ENCODE assay signal across 29 cellular contexts in the genomic region with DNA sequence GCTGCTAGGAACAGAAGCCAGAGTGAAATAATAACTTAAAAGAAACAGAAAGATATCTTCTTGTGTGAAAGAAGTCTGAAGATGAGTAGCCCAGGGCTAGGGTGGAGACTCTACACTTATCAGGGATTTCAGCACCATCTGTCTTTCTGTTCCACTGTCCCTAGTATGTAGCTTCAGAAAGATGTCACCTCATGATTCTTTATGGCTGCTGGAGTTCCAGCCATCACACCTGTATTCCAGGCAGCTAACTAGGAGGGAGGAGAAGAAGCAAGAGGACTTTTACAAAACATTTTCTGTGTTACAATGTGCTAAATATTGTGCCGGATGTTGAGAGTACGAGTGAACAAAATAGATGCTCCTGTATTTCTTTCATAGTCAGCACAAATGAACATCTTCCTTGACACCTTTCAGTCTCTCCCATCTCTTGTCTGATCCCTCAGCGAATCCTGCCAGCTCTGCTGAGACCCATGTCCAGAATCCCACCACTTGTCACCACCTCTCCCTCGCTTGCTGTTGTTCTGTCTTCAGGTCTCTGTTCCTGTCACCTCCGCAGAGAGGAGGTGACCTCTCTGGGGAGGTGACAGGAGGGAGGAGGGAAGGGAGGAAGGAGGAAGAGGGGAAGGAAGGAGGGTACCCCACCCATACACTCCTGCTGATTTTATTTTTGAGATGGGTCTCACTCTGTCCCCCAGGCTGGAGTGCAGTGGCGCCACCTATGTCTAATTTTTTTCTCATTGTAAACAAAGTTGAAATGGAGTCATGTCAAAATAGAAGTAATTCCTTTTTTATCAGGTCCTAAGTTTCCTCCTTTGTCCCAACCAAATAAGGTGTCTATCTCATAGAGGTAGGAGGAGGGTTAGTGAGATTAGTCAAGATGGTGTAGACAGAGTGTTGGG.
A peak's percentile ranks its signal among the peaks of the same experiment; 100 is the strongest.
DNase-seq lines count a peak whose midpoint lies in the region; ATAC-seq, FAIRE-seq and TF ChIP-seq lines count a peak whose summit lies in the region.
"Had no signal": no experiment of that assay in that cellular context is flagged by ENCODE, and none has a peak within 500 bp of the region (broad histone marks: within the 10 kb centered on the region; RNA-seq: fewer than 3 reads in every experiment).

No MANE protein-coding gene starts in this region.

- TF ChIP-seq RAD21 in A549 (conservative IDR thresholded peaks at IDR 0.05 in 1 of 2, IDR thresholded peaks at IDR 0.05 in 1 of 2) = peak in 1 of 2 experiments; percentile 29; a peak in 2 of 5 replicates

- no peaks in the 10 kb centered on the region for H3K9me1 ChIP-seq in keratinocyte (ENCODE audit: control insufficient read depth, extremely low read depth, insufficient read depth, low read length)

- H3K4me3 ChIP-seq in A549 (no peak overlapping the region), keratinocyte (ENCODE audit: control insufficient read depth in 2 of 3, extremely low read depth in 1 of 3, insufficient read depth in 2 of 3, low read depth in 1 of 3, low read length in 3 of 3) (no peak overlapping the region)
- H3K4me3 ChIP-seq: hepatocyte, ovary, SK-N-MC had no signal

- TF ChIP-seq CTCF in A549 (IDR thresholded peaks at IDR 0.05) (0 out of 3 replicates have a peak, but pooled peaks have one; percentile 17), HFFc6 (IDR thresholded peaks at IDR 0.05) (peak; percentile 50), VCaP (conservative IDR thresholded peaks at IDR 0.05) (peak; percentile 20; the same call in 1 of the 2 replicates), keratinocyte (optimal IDR thresholded peaks at IDR 0.05 in 1 of 3, IDR thresholded peaks at IDR 0.05 in 1 of 3, conservative IDR thresholded peaks at IDR 0.05 in 1 of 3; ENCODE audit: extremely low read depth in 1 of 3, insufficient read depth in 2 of 3, low read length in 3 of 3) (peak in 2 of 3 experiments; percentile 11 to 17)

- ATAC-seq in A549 (no peak), HG03571 (IDR thresholded peaks at IDR 0.05; ENCODE audit: unreplicated experiment) (no peak), HG03520 (IDR thresholded peaks at IDR 0.05; ENCODE audit: unreplicated experiment) (no peak)
- ATAC-seq in stimulated activated memory B cell treated with anti-CD40 and anti-IgM and Interleukin-4, amounts not matched to agents 10 μg/mL and 1 μg/mL and 100 μg/mL, for 72 hours = no peak
- ATAC-seq: activated CD4-positive, CD25-positive, alpha-beta regulatory T cell treated with anti-CD3 and anti-CD28 coated beads, Interleukin-2, amount 50 U/mL, for 24 hours; activated T-cell treated with anti-CD3 and anti-CD28 coated beads, Interleukin-2, amount 50 U/mL, for 72 hours; natural killer cell treated with Interleukin-12 subunit alpha and Interleukin-12 subunit beta and Interleukin-15 and Interleukin-18, amount 100 ng/mL, for 72 hours; stimulated activated naive B cell treated with anti-CD40 and anti-IgM and Interleukin-4, amounts not matched to agents 10 μg/mL and 1 μg/mL and 100 μg/mL, for 72 hours had no signal

- no peaks in the 10 kb centered on the region for H4K20me1 ChIP-seq in keratinocyte (ENCODE audit: control insufficient read depth, extremely low read depth, insufficient read depth, low read length)

- H3K36me3 Mint-ChIP-seq in HFFc6 (ENCODE audit: low read depth) = no peaks in the 10 kb centered on the region
- no peaks in the 10 kb centered on the region for H3K36me3 Mint-ChIP-seq in stimulated activated memory B cell treated with anti-CD40 and anti-IgM and Interleukin-4, amounts not matched to agents 10 μg/mL and 1 μg/mL and 100 μg/mL, for 72 hours
- H3K36me3 Mint-ChIP-seq in activated naive CD4-positive, alpha-beta T cell treated with anti-CD3 and anti-CD28 coated beads, Interleukin-2, amount 10 ng/mL, durations not matched to agents 7 days and 5 days = no peaks in the 10 kb centered on the region
- H3K36me3 Mint-ChIP-seq: activated CD4-positive, alpha-beta memory T cell treated with anti-CD3 and anti-CD28 coated beads for 36 hours; CD4-positive, CD25-positive, alpha-beta regulatory T cell; natural killer cell treated with Interleukin-12 subunit alpha and Interleukin-12 subunit beta and Interleukin-15 and Interleukin-18, amount 100 ng/mL, for 72 hours; stimulated activated naive B cell treated with anti-CD40 and anti-IgM and Interleukin-4, amounts not matched to agents 10 μg/mL and 1 μg/mL and 100 μg/mL, for 72 hours had no signal

- DNase-seq in A549 (ENCODE audit: low read depth in 1 of 2, low spot score in 1 of 2) = no peak
- no peak for DNase-seq in HFFc6
- no peak for DNase-seq in keratinocyte (ENCODE audit: low read depth, low spot score)
- no peak for DNase-seq in activated naive CD4-positive, alpha-beta T cell treated with anti-CD3 and anti-CD28 coated beads, Interleukin-2, amount 10 ng/mL, durations not matched to agents 7 days and 5 days
- DNase-seq: 8988T; activated CD4-positive, alpha-beta memory T cell treated with anti-CD3 and anti-CD28 coated beads for 36 hours; activated naive CD4-positive, alpha-beta T cell; activated T-cell treated with anti-CD3 and anti-CD28 coated beads, Interleukin-2, amount 50 U/mL, for 72 hours; Calu3; CD4-positive, CD25-positive, alpha-beta regulatory T cell; DMS79; NCI-H146; NCI-H2107; NCI-H446; NCI-H774; ovary; retina; stimulated activated naive B cell treated with anti-CD40 and anti-IgM and Interleukin-4, amounts not matched to agents 10 μg/mL and 1 μg/mL and 100 μg/mL, for 72 hours; substantia nigra had no signal

- 73% methylated on average over 6 of the region's 6 CpGs for WGBS in A549 (ENCODE audit: missing lambda C conversion rate)

- no peak overlapping the region for H3K27ac Mint-ChIP-seq in HFFc6
- H3K27ac Mint-ChIP-seq in stimulated activated memory B cell treated with anti-CD40 and anti-IgM and Interleukin-4, amounts not matched to agents 10 μg/mL and 1 μg/mL and 100 μg/mL, for 72 hours = no peak overlapping the region
- no peak overlapping the region for H3K27ac Mint-ChIP-seq in activated naive CD4-positive, alpha-beta T cell treated with anti-CD3 and anti-CD28 coated beads, Interleukin-2, amount 10 ng/mL, durations not matched to agents 7 days and 5 days
- H3K27ac Mint-ChIP-seq: activated CD4-positive, alpha-beta memory T cell treated with anti-CD3 and anti-CD28 coated beads for 36 hours; activated T-cell treated with anti-CD3 and anti-CD28 coated beads, Interleukin-2, amount 50 U/mL, for 72 hours; CD4-positive, CD25-positive, alpha-beta regulatory T cell; natural killer cell treated with Interleukin-12 subunit alpha and Interleukin-12 subunit beta and Interleukin-15 and Interleukin-18, amount 100 ng/mL, for 72 hours; stimulated activated naive B cell treated with anti-CD40 and anti-IgM and Interleukin-4, amounts not matched to agents 10 μg/mL and 1 μg/mL and 100 μg/mL, for 72 hours had no signal

- H3K9me3 ChIP-seq in A549 (0 out of 3 replicates have a peak, but pooled peaks cover 4% of the 10 kb centered on the region), keratinocyte (ENCODE audit: control insufficient read depth, low read depth, low read length) (no peaks in the 10 kb centered on the region)
- H3K9me3 ChIP-seq: ovary had no signal

- POLR2A ChIA-PET in A549 (lab: Yijun Ruan, JAX) = no interaction called here

- H3K27ac ChIP-seq in A549 (no peak overlapping the region), VCaP (no peak overlapping the region), keratinocyte (ENCODE audit: control insufficient read depth, insufficient read depth, low read length) (no peak overlapping the region)
- H3K27ac ChIP-seq: hepatocyte, KMS-11, ovary, RWPE1, SK-N-MC had no signal

- H3K4me2 ChIP-seq in A549 = no peak overlapping the region
- H3K4me2 ChIP-seq in keratinocyte (ENCODE audit: control insufficient read depth, extremely low read depth, insufficient read depth, low read depth, low read length) = no peak overlapping the region
- H3K4me2 ChIP-seq: hepatocyte, KMS-11 had no signal

- TF ChIP-seq EP300 in A549 (IDR thresholded peaks at IDR 0.05) = no peak

- H3K9me3 Mint-ChIP-seq in HFFc6 = peaks cover 5% of the 10 kb centered on the region; the same call in 1 of the 2 replicates
- H3K9me3 Mint-ChIP-seq in stimulated activated memory B cell treated with anti-CD40 and anti-IgM and Interleukin-4, amounts not matched to agents 10 μg/mL and 1 μg/mL and 100 μg/mL, for 72 hours = peaks cover 9% of the 10 kb centered on the region
- peaks cover 2% of the 10 kb centered on the region for H3K9me3 Mint-ChIP-seq in activated naive CD4-positive, alpha-beta T cell treated with anti-CD3 and anti-CD28 coated beads, Interleukin-2, amount 10 ng/mL, durations not matched to agents 7 days and 5 days
- H3K9me3 Mint-ChIP-seq: activated CD4-positive, alpha-beta memory T cell treated with anti-CD3 and anti-CD28 coated beads for 36 hours had no signal

- dilution Hi-C loops in keratinocyte (cut with MboI; ENCODE audit: extremely low pct_ligation_motif_present, low sequenced_read_pairs) = no loop called here

- CTCF ChIA-PET in A549 (lab: Yijun Ruan, JAX) = interaction anchor here (0.6 to 0.8 kb wide), 2 partner anchors 10 to 23 kb away, joined by 3 read pairs; no protein-coding TSS in a partner anchor
- CTCF ChIA-PET in activated naive CD4-positive, alpha-beta T cell treated with anti-CD3 and anti-CD28 coated beads, Interleukin-2, amount 10 ng/mL, durations not matched to agents 7 days and 5 days (lab: Charles Lee) = no interaction called here

- H3K4me3 Mint-ChIP-seq in HFFc6 = no peak overlapping the region
- no peak overlapping the region for H3K4me3 Mint-ChIP-seq in stimulated activated memory B cell treated with anti-CD40 and anti-IgM and Interleukin-4, amounts not matched to agents 10 μg/mL and 1 μg/mL and 100 μg/mL, for 72 hours
- H3K4me3 Mint-ChIP-seq in activated naive CD4-positive, alpha-beta T cell treated with anti-CD3 and anti-CD28 coated beads, Interleukin-2, amount 10 ng/mL, durations not matched to agents 7 days and 5 days = no peak overlapping the region
- H3K4me3 Mint-ChIP-seq: activated CD4-positive, alpha-beta memory T cell treated with anti-CD3 and anti-CD28 coated beads for 36 hours; activated T-cell treated with anti-CD3 and anti-CD28 coated beads, Interleukin-2, amount 50 U/mL, for 72 hours; CD4-positive, CD25-positive, alpha-beta regulatory T cell; natural killer cell treated with Interleukin-12 subunit alpha and Interleukin-12 subunit beta and Interleukin-15 and Interleukin-18, amount 100 ng/mL, for 72 hours; stimulated activated naive B cell treated with anti-CD40 and anti-IgM and Interleukin-4, amounts not matched to agents 10 μg/mL and 1 μg/mL and 100 μg/mL, for 72 hours had no signal

- H3K4me1 Mint-ChIP-seq in HFFc6 (ENCODE audit: low read depth) = no peaks in the 10 kb centered on the region
- no peaks in the 10 kb centered on the region for H3K4me1 Mint-ChIP-seq in stimulated activated memory B cell treated with anti-CD40 and anti-IgM and Interleukin-4, amounts not matched to agents 10 μg/mL and 1 μg/mL and 100 μg/mL, for 72 hours
- H3K4me1 Mint-ChIP-seq in activated naive CD4-positive, alpha-beta T cell treated with anti-CD3 and anti-CD28 coated beads, Interleukin-2, amount 10 ng/mL, durations not matched to agents 7 days and 5 days = no peaks in the 10 kb centered on the region
- H3K4me1 Mint-ChIP-seq: CD4-positive, CD25-positive, alpha-beta regulatory T cell; stimulated activated naive B cell treated with anti-CD40 and anti-IgM and Interleukin-4, amounts not matched to agents 10 μg/mL and 1 μg/mL and 100 μg/mL, for 72 hours had no signal

- no peak for TF ChIP-seq POLR2A in A549 (IDR thresholded peaks at IDR 0.05; ENCODE audit: low read length)

- H3K4me1 ChIP-seq in A549 = no peaks in the 10 kb centered on the region
- peaks cover 11% of the 10 kb centered on the region for H3K4me1 ChIP-seq in keratinocyte (ENCODE audit: control insufficient read depth, extremely low read depth, insufficient read depth, low read length)

- H3K27me3 Mint-ChIP-seq in HFFc6 (ENCODE audit: insufficient read depth) = peaks cover 12% of the 10 kb centered on the region
- H3K27me3 Mint-ChIP-seq in stimulated activated memory B cell treated with anti-CD40 and anti-IgM and Interleukin-4, amounts not matched to agents 10 μg/mL and 1 μg/mL and 100 μg/mL, for 72 hours = no peaks in the 10 kb centered on the region
- H3K27me3 Mint-ChIP-seq in activated naive CD4-positive, alpha-beta T cell treated with anti-CD3 and anti-CD28 coated beads, Interleukin-2, amount 10 ng/mL, durations not matched to agents 7 days and 5 days = peaks cover 18% of the 10 kb centered on the region

- H2AFZ ChIP-seq in keratinocyte (ENCODE audit: control insufficient read depth, low read length) = no peak overlapping the region
- H2AFZ ChIP-seq: hepatocyte had no signal

- H3K9ac ChIP-seq in keratinocyte (ENCODE audit: control insufficient read depth, extremely low read depth, insufficient read depth, low read length) = no peak overlapping the region
- H3K9ac ChIP-seq: KMS-11 had no signal

- H3K79me2 ChIP-seq in keratinocyte (ENCODE audit: control insufficient read depth, insufficient read depth, low read length) = no peaks in the 10 kb centered on the region
- H3K79me2 ChIP-seq: hepatocyte had no signal

- no peaks in the 10 kb centered on the region for H3K27me3 ChIP-seq in keratinocyte (ENCODE audit: control insufficient read depth, extremely low read depth, insufficient read depth, low read length)
- H3K27me3 ChIP-seq: ovary had no signal

- H3K36me3 ChIP-seq in keratinocyte (ENCODE audit: control insufficient read depth in 2 of 2, extremely low read depth in 1 of 2, insufficient read depth in 2 of 2, low read length in 2 of 2) = no peaks in the 10 kb centered on the region
- H3K36me3 ChIP-seq: ovary had no signal

- FAIRE-seq in A549 (lab: Jason Lieb, UNC) (no peak), keratinocyte (lab: Jason Lieb, UNC) (no peak)
